8 cellular contexts compared by ENCODE assay signal in genomic region chr16:86566601-86566965, GRCh38. TPM values are rescaled to one million over a fixed set of nuclear protein-coding genes. Genes with fewer than 3 reads are reported as not detected.
DNase-seq lines count a peak whose midpoint lies in the region; ATAC-seq, FAIRE-seq and TF ChIP-seq lines count a peak whose summit lies in the region.

FOXC2 (plus strand) TSS chr16:86566829; CDS start chr16:86567336, 507 bp downstream.

- DNase-seq in EH (ENCODE audit: low read depth) = peak; percentile 95
- peak in 2 of 3 donors; percentile 26 to 32 for DNase-seq in T-helper 17 cell
- DNase-seq in cerebellum (ENCODE audit: low spot score) = peak; percentile 13
- peak; percentile 97 for DNase-seq in kidney
- peak; percentile 44 to 53 for DNase-seq in stimulated activated CD4-positive, alpha-beta T cell treated with anti-CD3 and anti-CD28 coated beads, Interleukin-4, amount 100 ng/mL, for 4 hours
- DNase-seq in DMS53 (lab: John Stamatoyannopoulos, UW) = no peak
- no peak for DNase-seq in pons (ENCODE audit: low spot score)

- FAIRE-seq in kidney (lab: Jason Lieb, UNC) = no peak

- H3K9me3 ChIP-seq in T-helper 17 cell (ENCODE audit: control insufficient read depth, low read length, poor library complexity, severe bottlenecking) (no peaks in the 10 kb centered on the region), kidney (ENCODE audit: control insufficient read depth in 1 of 2, low read length in 2 of 2) (no peaks in the 10 kb centered on the region)

- no peaks in the 10 kb centered on the region for H3K36me3 ChIP-seq in kidney (ENCODE audit: control insufficient read depth in 1 of 2, insufficient read depth in 2 of 2, low read length in 2 of 2)

- ATAC-seq in T-helper 17 cell = peak; percentile 37
- no peak for ATAC-seq in HG03159 (IDR thresholded peaks at IDR 0.05; ENCODE audit: unreplicated experiment)

- H3K4me3 ChIP-seq in kidney (ENCODE audit: low read length in 2 of 2) = peak within 1 kb of the TSS; percentile 34 to 52

- H3K27me3 Mint-ChIP-seq in T-helper 17 cell = peaks cover 64% of the 10 kb centered on the region

- no peak within 1 kb of the TSS for H3K27ac Mint-ChIP-seq in T-helper 17 cell

- no peak for TF ChIP-seq CTCF in kidney (IDR thresholded peaks at IDR 0.05; ENCODE audit: borderline replicate concordance, extremely low read depth, insufficient read depth)

- H3K4me1 Mint-ChIP-seq in T-helper 17 cell = peaks cover 9% of the 10 kb centered on the region

- peaks cover 0 to 5% of the 10 kb centered on the region in 2 donors for H3K4me1 ChIP-seq in kidney (ENCODE audit: control insufficient read depth in 1 of 2, insufficient read depth in 1 of 2, low read depth in 1 of 2, low read length in 2 of 2)

- peaks cover 2% of the 10 kb centered on the region for H3K36me3 Mint-ChIP-seq in T-helper 17 cell (ENCODE audit: low read depth)

- intact Hi-C loops in kidney (cut with DNase I) = loop anchor here (5.0 to 10.0 kb wide), 2 partner anchors 496 to 718 kb away; no protein-coding TSS in a partner anchor

- peak within 1 kb of the TSS; percentile 58 to 69 for H3K9ac ChIP-seq in kidney (ENCODE audit: low read length in 2 of 2)

- H3K4me3 Mint-ChIP-seq in T-helper 17 cell = peak within 1 kb of the TSS; percentile 50

- H3K27ac ChIP-seq in kidney (ENCODE audit: low read depth in 2 of 2, low read length in 2 of 2) = peak within 1 kb of the TSS; percentile 76 to 84

RNA-seq across cellular contexts. Expression of gene FOXC2, which starts in this region (rescaled TPM):
- not detected for total RNA-seq in T-helper 17 cell
- total RNA-seq in cerebellum = 0.45 TPM
- 6.3 TPM for total RNA-seq in kidney
- 3.8 TPM for polyA plus RNA-seq in kidney (ENCODE audit: insufficient read depth, low read depth, low replicate concordance)

Comparison
In these comparisons a context has a peak if more than half of its experiments do, and no peak if none do; other contexts are left out.
1. Peak in DNase-seq and ATAC-seq in T-helper 17 cell; RNA of the gene not detected or under 1 TPM.
2. Peak in DNase-seq in cerebellum; RNA of the gene not detected or under 1 TPM.
3. DNase-seq: peak in EH (single experiment), kidney (single experiment) and stimulated activated CD4-positive, alpha-beta T cell treated with anti-CD3 and anti-CD28 coated beads, Interleukin-4, amount 100 ng/mL, for 4 hours (2 of 2); none in DMS53 (single experiment) and pons (single experiment).